ENCODE assay signal across 17 cellular contexts in the genomic region with DNA sequence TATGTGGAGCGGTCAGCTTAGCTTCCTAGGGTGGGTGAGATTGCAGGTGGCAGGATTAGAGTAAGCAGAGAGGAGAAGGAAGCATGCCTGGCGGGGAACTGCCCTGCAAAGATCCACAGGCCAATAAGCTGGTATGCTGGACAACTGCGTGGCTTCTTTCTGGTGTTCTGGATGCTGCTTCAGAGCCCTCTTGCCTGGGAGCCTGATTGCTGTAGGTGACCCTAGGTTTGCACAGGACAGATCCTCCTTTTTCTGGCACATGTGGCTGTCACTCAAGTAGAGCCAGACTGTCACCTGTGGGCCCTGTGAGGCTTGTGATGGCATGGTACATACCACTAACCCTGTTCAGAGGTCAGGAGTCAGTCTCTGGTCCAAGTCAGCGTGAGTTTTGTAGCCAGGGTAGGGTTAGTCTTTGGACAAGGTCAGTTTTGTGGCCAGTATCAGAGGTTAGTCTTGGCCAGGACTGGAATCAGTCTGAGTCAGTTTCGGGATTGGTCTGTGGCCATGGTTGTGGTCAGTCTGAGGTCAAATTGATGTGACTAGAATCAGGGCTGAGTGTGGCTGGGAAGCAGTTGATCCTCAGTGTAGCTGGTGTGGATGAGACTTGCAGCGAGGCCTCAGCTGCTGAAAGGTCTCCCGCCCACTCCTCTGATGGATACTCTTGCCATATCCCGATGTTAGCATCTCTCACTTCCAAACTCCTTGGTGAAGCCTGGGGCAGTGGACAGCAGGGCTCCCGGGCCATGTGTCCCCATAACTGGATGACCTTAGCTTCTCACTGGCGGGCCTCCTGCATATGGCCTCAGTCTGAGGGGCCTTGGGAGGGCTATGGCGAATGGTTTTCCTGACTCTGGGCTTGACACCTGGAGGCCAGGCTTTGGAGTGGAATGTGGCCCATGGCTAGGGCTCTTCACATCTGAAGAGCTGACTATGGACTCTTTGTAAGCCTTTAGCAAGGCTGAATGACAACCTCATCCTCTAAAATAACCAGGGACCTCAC.
DNase-seq lines count a peak whose midpoint lies in the region; ATAC-seq and TF ChIP-seq lines count a peak whose summit lies in the region.
"Had no signal": no experiment of that assay in that cellular context is flagged by ENCODE, and none has a peak within 500 bp of the region (broad histone marks: within the 10 kb centered on the region; RNA-seq: fewer than 3 reads in every experiment).

No MANE protein-coding gene starts in this region.

- WGBS in psoas muscle, 3 donors = 70 to 77% (median 76%) methylated on average over 11 of the region's 11 CpGs

- H4K20me1 ChIP-seq in BLaER1 treated with 17β-estradiol and CSF1 and Interleukin-3, amounts not matched to agents 10 nM and 100 nM = no peaks in the 10 kb centered on the region
- no peaks in the 10 kb centered on the region for H4K20me1 ChIP-seq in fibroblast of lung (ENCODE audit: control insufficient read depth, extremely low read depth, insufficient read depth, low read length)

- ATAC-seq in psoas muscle (peak; percentile 39 to 74 (median 63)), GM18870 (IDR thresholded peaks at IDR 0.05; ENCODE audit: unreplicated experiment) (no peak)
- ATAC-seq: activated naive CD8-positive, alpha-beta T cell treated with anti-CD3 and anti-CD28 coated beads, Interleukin-2, amount 50 U/mL, for 24 hours had no signal

- H3K4me3 ChIP-seq in BLaER1 treated with 17β-estradiol and CSF1 and Interleukin-3, amounts not matched to agents 10 nM and 100 nM = no peak overlapping the region
- no peak overlapping the region for H3K4me3 ChIP-seq in fibroblast of lung (replicated peaks in 1 of 4; ENCODE audit: control extremely low read depth in 1 of 4, insufficient read depth in 1 of 4, low read depth in 3 of 4, low read length in 4 of 4)
- no peak overlapping the region for H3K4me3 ChIP-seq in psoas muscle
- H3K4me3 ChIP-seq in H7 (ENCODE audit: insufficient read depth, low read depth, low read length) = no peak overlapping the region

- peak overlapping the region in 7 of 11 experiments; percentile 76 to 91 (median 88); a peak in 12 of 22 replicates for H3K4me2 ChIP-seq in BLaER1 treated with 17β-estradiol and CSF1 and Interleukin-3, amounts not matched to agents 10 nM and 100 nM
- H3K4me2 ChIP-seq in fibroblast of lung (ENCODE audit: extremely low read depth, insufficient read depth, low read length) = no peak overlapping the region

- DNase-seq in MV-4-11 (lab: John Stamatoyannopoulos, UW) (peak; percentile 6), fibroblast of lung (ENCODE audit: low read depth in 2 of 2) (peak; percentile 29 to 61), psoas muscle (peak in 1 of 2 donors; percentile 44), DMS53 (lab: John Stamatoyannopoulos, UW) (no peak), DMS53 treated with DMSO at 0.1 percent for 48 hours (lab: John Stamatoyannopoulos, UW; ENCODE audit: unreplicated experiment) (no peak), H7 (no peak)
- DNase-seq: activated CD4-positive, alpha-beta memory T cell treated with anti-CD3 and anti-CD28 coated beads for 36 hours; activated naive CD8-positive, alpha-beta T cell treated with anti-CD3 and anti-CD28 coated beads, Interleukin-2, amount 50 U/mL, for 24 hours; activated T-cell treated with anti-CD3 and anti-CD28 coated beads, Interleukin-2, amount 50 U/mL, for 48 hours; endodermal cell; GF-D8; NCI-H1092; NCI-H774 had no signal

- no peaks in the 10 kb centered on the region for H3K79me2 ChIP-seq in fibroblast of lung (ENCODE audit: control insufficient read depth, insufficient read depth, low read length)
- H3K79me2 ChIP-seq: parathyroid adenoma had no signal

- no peak overlapping the region for H2AFZ ChIP-seq in fibroblast of lung (ENCODE audit: low read length)
- H2AFZ ChIP-seq: parathyroid adenoma had no signal

- H3K27ac ChIP-seq in BLaER1 treated with 17β-estradiol and CSF1 and Interleukin-3, amounts not matched to agents 10 nM and 100 nM = no peak overlapping the region
- no peak overlapping the region for H3K27ac ChIP-seq in fibroblast of lung (ENCODE audit: insufficient read depth, low read length)
- peak overlapping the region; percentile 70 for H3K27ac ChIP-seq in psoas muscle
- H3K27ac ChIP-seq: parathyroid adenoma, VCaP had no signal

- TF ChIP-seq CTCF in fibroblast of lung (conservative IDR thresholded peaks at IDR 0.05 in 1 of 2, IDR thresholded peaks at IDR 0.05 in 1 of 2; ENCODE audit: low read depth in 1 of 2, low read length in 2 of 2) (no peak), psoas muscle (IDR thresholded peaks at IDR 0.05) (no peak)

- H3K9ac ChIP-seq in BLaER1 treated with 17β-estradiol and CSF1 and Interleukin-3, amounts not matched to agents 10 nM and 100 nM = no peak overlapping the region
- no peak overlapping the region for H3K9ac ChIP-seq in fibroblast of lung (ENCODE audit: insufficient read depth, low read length)
- H3K9ac ChIP-seq: parathyroid adenoma had no signal

- no peaks in the 10 kb centered on the region for H3K36me3 ChIP-seq in BLaER1 treated with 17β-estradiol and CSF1 and Interleukin-3, amounts not matched to agents 10 nM and 100 nM
- H3K36me3 ChIP-seq in fibroblast of lung (ENCODE audit: control insufficient read depth, insufficient read depth, low read length) = no peaks in the 10 kb centered on the region
- no peaks in the 10 kb centered on the region for H3K36me3 ChIP-seq in psoas muscle (ENCODE audit: insufficient read depth in 1 of 2, low read depth in 1 of 2)
- no peaks in the 10 kb centered on the region for H3K36me3 ChIP-seq in H7 (replicated peaks; ENCODE audit: control insufficient read depth, insufficient read depth, low read length)

- no peaks in the 10 kb centered on the region for H3K9me3 ChIP-seq in BLaER1 treated with 17β-estradiol and CSF1 and Interleukin-3, amounts not matched to agents 10 nM and 100 nM (replicated peaks in 1 of 11)
- H3K9me3 ChIP-seq in fibroblast of lung (ENCODE audit: control insufficient read depth, insufficient read depth, low read depth, low read length) = no peaks in the 10 kb centered on the region
- H3K9me3 ChIP-seq in psoas muscle = no peaks in the 10 kb centered on the region

- H3K27me3 ChIP-seq in BLaER1 treated with 17β-estradiol and CSF1 and Interleukin-3, amounts not matched to agents 10 nM and 100 nM = no peaks in the 10 kb centered on the region
- H3K27me3 ChIP-seq in fibroblast of lung (ENCODE audit: control insufficient read depth, insufficient read depth, low read length) = peaks cover 9% of the 10 kb centered on the region
- no peaks in the 10 kb centered on the region for H3K27me3 ChIP-seq in psoas muscle (ENCODE audit: insufficient read depth in 3 of 3, low read length in 2 of 3)
- H3K27me3 ChIP-seq in H7 (ENCODE audit: control insufficient read depth, insufficient read depth, low read length) = no peaks in the 10 kb centered on the region

- intact Hi-C loops in psoas muscle (cut with DNase I) = no loop called here

- H3K4me1 ChIP-seq in BLaER1 treated with 17β-estradiol and CSF1 and Interleukin-3, amounts not matched to agents 10 nM and 100 nM = peaks cover 8 to 60% (median 52%) of the 10 kb centered on the region in 10 experiments
- peaks cover 20% of the 10 kb centered on the region for H3K4me1 ChIP-seq in fibroblast of lung (ENCODE audit: control insufficient read depth, extremely low read depth, insufficient read depth, low read length)
- peaks cover 59% of the 10 kb centered on the region for H3K4me1 ChIP-seq in psoas muscle
- H3K4me1 ChIP-seq: parathyroid adenoma had no signal

Comparison
In these comparisons a context has a peak if more than half of its experiments do, and no peak if none do; other contexts are left out.
1. DNase-seq: peak in MV-4-11 (single experiment) and fibroblast of lung (2 of 2); none in DMS53 (single experiment), DMS53 treated with DMSO at 0.1 percent for 48 hours (single experiment) and H7 (single experiment).